18 cellular contexts compared by ENCODE assay signal in the genomic region with DNA sequence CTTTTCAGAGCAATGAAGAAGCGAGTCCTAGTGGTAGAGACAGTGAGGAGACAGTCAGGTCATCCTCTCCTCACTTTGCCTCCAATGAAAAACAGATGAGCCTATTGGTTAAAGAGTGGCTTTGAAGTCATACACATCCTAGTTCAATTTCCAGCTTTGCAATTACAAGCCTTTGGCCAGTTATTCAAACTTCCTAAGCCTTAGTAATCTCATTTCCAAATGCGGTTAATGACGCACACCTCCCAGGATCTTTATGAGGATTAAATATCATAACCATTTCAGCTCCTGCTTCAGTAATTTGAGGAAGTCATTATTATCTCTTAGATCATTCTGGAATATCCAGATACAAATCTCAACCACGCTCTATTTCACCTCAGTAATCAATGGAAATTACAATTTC. TPM values are rescaled to one million over a fixed set of nuclear protein-coding genes. Genes with fewer than 3 reads are reported as not detected.
DNase-seq lines count a peak whose midpoint lies in the region; ATAC-seq and TF ChIP-seq lines count a peak whose summit lies in the region.
"Had no signal": no experiment of that assay in that cellular context is flagged by ENCODE, and none has a peak within 500 bp of the region (broad histone marks: within the 10 kb centered on the region; RNA-seq: fewer than 3 reads in every experiment).

No MANE protein-coding gene starts in this region.

- POLR2A ChIA-PET in HEK293 (lab: Yijun Ruan, JAX) (no interaction called here), RWPE1 (lab: Yijun Ruan, JAX; ENCODE audit: low non-redundant PET) (no interaction called here)

- TF ChIP-seq CTCF in AG09309 (IDR thresholded peaks at IDR 0.05; ENCODE audit: control insufficient read depth, insufficient read depth, low read depth, low read length, missing control alignments) = no peak
- no peak for TF ChIP-seq CTCF in HEK293 (tag by site-specific recombination; IDR thresholded peaks at IDR 0.05)
- no peak for TF ChIP-seq CTCF in RWPE1 (conservative IDR thresholded peaks at IDR 0.05; ENCODE audit: low read depth)
- TF ChIP-seq CTCF in psoas muscle (IDR thresholded peaks at IDR 0.05) = no peak

- no peaks in the 10 kb centered on the region for H3K36me3 ChIP-seq in HEK293 (ENCODE audit: control insufficient read depth in 2 of 2, insufficient read depth in 1 of 2, low read length in 2 of 2)
- H3K36me3 ChIP-seq in psoas muscle (ENCODE audit: insufficient read depth in 1 of 2, low read depth in 1 of 2) = no peaks in the 10 kb centered on the region
- H3K36me3 ChIP-seq: HAP-1, MG63, SJSA1 had no signal

- WGBS in psoas muscle, 3 donors = 66 to 77% (median 67%) methylated on average over 4 of the region's 4 CpGs

- intact Hi-C loops in psoas muscle (cut with DNase I) = no loop called here

- H3K9me3 ChIP-seq in HEK293 (ENCODE audit: control insufficient read depth, insufficient read depth, low read depth, low read length) = no peaks in the 10 kb centered on the region
- H3K9me3 ChIP-seq in psoas muscle = no peaks in the 10 kb centered on the region
- H3K9me3 ChIP-seq: HAP-1, MG63, SJSA1 had no signal

- H3K27me3 ChIP-seq in psoas muscle (ENCODE audit: insufficient read depth in 3 of 3, low read length in 2 of 3) = no peaks in the 10 kb centered on the region

- DNase-seq in AG09309 (ENCODE audit: low read depth) (peak; percentile 8), RWPE1 (ENCODE audit: low spot score) (peak; percentile 6), psoas muscle (no peak)
- DNase-seq in activated CD8-positive, alpha-beta memory T cell treated with anti-CD3 and anti-CD28 coated beads, Interleukin-2, amount 50 U/mL, for 48 hours = no peak
- DNase-seq: MG63, NCI-H1092 treated with DMSO at 0.1 percent for 48 hours, NCI-H1436 treated with DMSO at 0.1 percent for 48 hours, NCI-H1930, NCI-H2227 treated with DMSO at 0.1 percent for 48 hours, NCI-H510A, NCI-H774 had no signal

- CTCF ChIA-PET in HEK293 (lab: Yijun Ruan, JAX) (interaction anchor here (0.6 kb wide), 1 partner anchor 68 kb away, joined by 4 read pairs; no protein-coding TSS in a partner anchor), RWPE1 (lab: Yijun Ruan, JAX) (no interaction called here)

- H3K4me3 ChIP-seq in AG09309 (ENCODE audit: control insufficient read depth, low read depth, low read length) (no peak overlapping the region), HEK293 (ENCODE audit: low read depth, low read length) (no peak overlapping the region), psoas muscle (no peak overlapping the region)
- H3K4me3 ChIP-seq: GM23338, HAP-1, MG63, SJSA1 had no signal

- ATAC-seq in psoas muscle (peak in 1 of 4 donors; percentile 37), HG03565 (IDR thresholded peaks at IDR 0.05; ENCODE audit: unreplicated experiment) (no peak), HG03439 (IDR thresholded peaks at IDR 0.05; ENCODE audit: unreplicated experiment) (no peak)
- ATAC-seq: GM23338, Right ventricle myocardium inferior had no signal

- H3K27ac ChIP-seq in HEK293 (ENCODE audit: extremely low read depth, low read depth, low read length) = no peak overlapping the region
- no peak overlapping the region for H3K27ac ChIP-seq in RWPE1
- peak overlapping the region; percentile 27 for H3K27ac ChIP-seq in psoas muscle
- H3K27ac ChIP-seq: SJSA1 had no signal

- H3K4me1 ChIP-seq in HEK293 (ENCODE audit: control insufficient read depth, insufficient read depth, low read length) (no peaks in the 10 kb centered on the region), psoas muscle (peaks cover 13% of the 10 kb centered on the region)
- H3K4me1 ChIP-seq: SJSA1 had no signal

TF ChIP-seq in HEK293, 187 proteins besides CTCF, POLR2A, EP300 and RAD21:
- TF ChIP-seq OSR2 (tag by site-specific recombination; IDR thresholded peaks at IDR 0.05) (0 out of 2 replicates have a peak, but pooled peaks have one; percentile 35), SETDB1 (IDR thresholded peaks at IDR 0.05; ENCODE audit: insufficient read length, low read length) (no peak)
- TF ChIP-seq, protein P1, sequence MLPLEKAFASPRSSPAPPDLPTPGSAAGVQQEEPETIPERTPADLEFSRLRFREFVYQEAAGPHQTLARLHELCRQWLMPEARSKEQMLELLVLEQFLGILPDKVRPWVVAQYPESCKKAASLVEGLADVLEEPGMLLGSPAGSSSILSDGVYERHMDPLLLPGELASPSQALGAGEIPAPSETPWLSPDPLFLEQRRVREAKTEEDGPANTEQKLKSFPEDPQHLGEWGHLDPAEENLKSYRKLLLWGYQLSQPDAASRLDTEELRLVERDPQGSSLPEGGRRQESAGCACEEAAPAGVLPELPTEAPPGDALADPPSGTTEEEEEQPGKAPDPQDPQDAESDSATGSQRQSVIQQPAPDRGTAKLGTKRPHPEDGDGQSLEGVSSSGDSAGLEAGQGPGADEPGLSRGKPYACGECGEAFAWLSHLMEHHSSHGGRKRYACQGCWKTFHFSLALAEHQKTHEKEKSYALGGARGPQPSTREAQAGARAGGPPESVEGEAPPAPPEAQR (tag by site-specific recombination; IDR thresholded peaks at IDR 0.05) = no peak
- TF ChIP-seq, protein P2, sequence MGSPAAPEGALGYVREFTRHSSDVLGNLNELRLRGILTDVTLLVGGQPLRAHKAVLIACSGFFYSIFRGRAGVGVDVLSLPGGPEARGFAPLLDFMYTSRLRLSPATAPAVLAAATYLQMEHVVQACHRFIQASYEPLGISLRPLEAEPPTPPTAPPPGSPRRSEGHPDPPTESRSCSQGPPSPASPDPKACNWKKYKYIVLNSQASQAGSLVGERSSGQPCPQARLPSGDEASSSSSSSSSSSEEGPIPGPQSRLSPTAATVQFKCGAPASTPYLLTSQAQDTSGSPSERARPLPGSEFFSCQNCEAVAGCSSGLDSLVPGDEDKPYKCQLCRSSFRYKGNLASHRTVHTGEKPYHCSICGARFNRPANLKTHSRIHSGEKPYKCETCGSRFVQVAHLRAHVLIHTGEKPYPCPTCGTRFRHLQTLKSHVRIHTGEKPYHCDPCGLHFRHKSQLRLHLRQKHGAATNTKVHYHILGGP (tag by site-specific recombination; IDR thresholded peaks at IDR 0.05) = no peak

RNA-seq across cellular contexts. Expression of a gene that starts 10.0 kb away (rescaled TPM):
- total RNA-seq in psoas muscle = 10 to 100 TPM; 11.5 to 25.0 (median 20.5) TPM
- polyA plus RNA-seq in psoas muscle = 10 to 100 TPM in 1 of 3 donors, 1 to 10 TPM in 2; 4.2 to 15.3 (median 9.2) TPM

Comparison
In these comparisons a context has a peak if more than half of its experiments do, and no peak if none do; other contexts are left out.
1. DNase-seq: peak in AG09309 (single experiment) and RWPE1 (single experiment); none in psoas muscle (0 of 2) and activated CD8-positive, alpha-beta memory T cell treated with anti-CD3 and anti-CD28 coated beads, Interleukin-2, amount 50 U/mL, for 48 hours (single experiment).